Comparison of ENCODE assay signal across 8 cellular contexts in the genomic region with DNA sequence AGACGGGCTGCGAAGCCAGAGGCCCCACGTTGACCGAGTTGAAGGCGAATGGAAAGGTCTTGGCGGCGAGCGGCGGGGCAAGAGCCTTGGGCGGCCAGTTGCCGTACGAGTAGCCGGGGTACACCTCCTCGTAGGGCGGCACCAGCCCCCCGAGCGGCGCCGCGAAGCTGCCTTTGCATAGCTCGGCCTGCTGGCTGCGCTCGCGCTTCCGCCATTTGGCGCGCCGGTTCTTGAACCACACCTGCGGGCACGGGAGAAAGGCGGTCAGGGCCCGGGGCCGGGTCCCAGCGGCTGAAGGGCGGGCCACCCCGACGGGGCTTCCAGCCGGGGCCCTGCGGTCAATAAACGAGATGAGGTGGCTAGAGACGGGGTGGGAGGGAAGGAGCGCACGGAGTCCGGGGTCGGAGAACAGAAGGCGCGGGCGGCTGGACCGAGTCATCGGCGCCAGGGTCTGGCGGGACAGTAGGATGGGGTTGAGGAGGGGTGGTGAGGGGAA. TPM values are rescaled to one million over a fixed set of nuclear protein-coding genes. Genes with fewer than 3 reads are reported as not detected.
DNase-seq lines count a peak whose midpoint lies in the region; ATAC-seq and TF ChIP-seq lines count a peak whose summit lies in the region.

No MANE protein-coding gene starts in this region.

- intact Hi-C loops in lower leg skin (cut with DNase I; ENCODE audit: low total_unique reads) = no loop called here

- ATAC-seq in stimulated activated naive B cell treated with anti-CD40 and anti-IgM and Interleukin-4, amounts not matched to agents 10 μg/mL and 1 μg/mL and 100 μg/mL, for 72 hours (replicated peaks) = peak; percentile 12 to 27
- ATAC-seq in GM18517 (IDR thresholded peaks at IDR 0.05; ENCODE audit: unreplicated experiment) (no peak), GM19455 (IDR thresholded peaks at IDR 0.05; ENCODE audit: unreplicated experiment) (no peak)

- 0 to 1% methylated on average over 40 to 41 of the region's 52 CpGs for WGBS in lower leg skin, 2 donors

- H3K4me3 ChIP-seq in lower leg skin (ENCODE audit: low read depth, poor library complexity, severe bottlenecking) = peak overlapping the region; percentile 25

- H3K36me3 Mint-ChIP-seq in stimulated activated naive B cell treated with anti-CD40 and anti-IgM and Interleukin-4, amounts not matched to agents 10 μg/mL and 1 μg/mL and 100 μg/mL, for 72 hours = peaks cover 0 to 1% of the 10 kb centered on the region in 2 donors

- DNase-seq in NCI-H2081 (lab: John Stamatoyannopoulos, UW) = peak; percentile 13 to 42
- no peak for DNase-seq in NCI-H2081 treated with DMSO at 0.1 percent for 48 hours (lab: John Stamatoyannopoulos, UW)
- DNase-seq in T-helper 2 cell = peak; percentile 22 to 69 (median 28)
- peak; percentile 48 for DNase-seq in central memory CD4-positive, alpha-beta T cell
- peak in 1 of 2 donors; percentile 88 for DNase-seq in lower leg skin (ENCODE audit: low spot score in 2 of 2)
- peak; percentile 15 for DNase-seq in stimulated activated naive B cell treated with anti-CD40 and anti-IgM and Interleukin-4, amounts not matched to agents 10 μg/mL and 1 μg/mL and 100 μg/mL, for 72 hours

- no peak for TF ChIP-seq POLR2A in lower leg skin (IDR thresholded peaks at IDR 0.05)

- peaks cover 76 to 91% of the 10 kb centered on the region in 2 donors for H3K27me3 Mint-ChIP-seq in stimulated activated naive B cell treated with anti-CD40 and anti-IgM and Interleukin-4, amounts not matched to agents 10 μg/mL and 1 μg/mL and 100 μg/mL, for 72 hours

- peak overlapping the region; percentile 80 to 86 for H3K4me3 Mint-ChIP-seq in stimulated activated naive B cell treated with anti-CD40 and anti-IgM and Interleukin-4, amounts not matched to agents 10 μg/mL and 1 μg/mL and 100 μg/mL, for 72 hours

- H3K9me3 Mint-ChIP-seq in stimulated activated naive B cell treated with anti-CD40 and anti-IgM and Interleukin-4, amounts not matched to agents 10 μg/mL and 1 μg/mL and 100 μg/mL, for 72 hours = no peaks in the 10 kb centered on the region

- no peak for TF ChIP-seq CTCF in lower leg skin (IDR thresholded peaks at IDR 0.05)

- peaks cover 15 to 38% of the 10 kb centered on the region in 2 donors for H3K4me1 Mint-ChIP-seq in stimulated activated naive B cell treated with anti-CD40 and anti-IgM and Interleukin-4, amounts not matched to agents 10 μg/mL and 1 μg/mL and 100 μg/mL, for 72 hours

- peak overlapping the region; percentile 72 for H3K27ac Mint-ChIP-seq in stimulated activated naive B cell treated with anti-CD40 and anti-IgM and Interleukin-4, amounts not matched to agents 10 μg/mL and 1 μg/mL and 100 μg/mL, for 72 hours

RNA-seq across cellular contexts. Expression of a gene that starts 4.8 kb away (rescaled TPM):
- total RNA-seq in lower leg skin = 100 to 1,000 TPM in 1 of 4 donors, 10 to 100 TPM in 1, 1 to 10 TPM in 2; 2.5 to 106 (median 29.8) TPM

RNA-seq across cellular contexts. Expression of a gene that starts 10.4 kb away (rescaled TPM):
- not detected for total RNA-seq in lower leg skin

RNA-seq across cellular contexts. Expression of a gene that starts 14.4 kb away (rescaled TPM):
- 10 to 100 TPM; 30.1 to 42.6 (median 39.1) TPM for total RNA-seq in lower leg skin

Comparison
In these comparisons a context has a peak if more than half of its experiments do, and no peak if none do; other contexts are left out.
1. ATAC-seq: peak in stimulated activated naive B cell treated with anti-CD40 and anti-IgM and Interleukin-4, amounts not matched to agents 10 μg/mL and 1 μg/mL and 100 μg/mL, for 72 hours (2 of 2); none in GM18517 (single experiment) and GM19455 (single experiment).